ENCODE assay signal across 23 cellular contexts in genomic region chr3:13796683-13797460, GRCh38.
"Had no signal": no experiment of that assay in that cellular context is flagged by ENCODE, and none has a peak within 500 bp of the region (broad histone marks: within the 10 kb centered on the region; RNA-seq: fewer than 3 reads in every experiment).

No MANE protein-coding gene starts in this region.

- H3K27ac Mint-ChIP-seq: activated B cell treated with CpG ODN at 0.5 μM for 24 hours; activated CD4-positive, alpha-beta T cell treated with anti-CD3 and anti-CD28 coated beads, Interleukin-2, amount 10 ng/mL, durations not matched to agents 24 days and 14 days; activated CD8-positive, alpha-beta memory T cell treated with anti-CD3 and anti-CD28 coated beads, Interleukin-2, amount 10 ng/mL, durations not matched to agents 7 days and 5 days; activated naive CD8-positive, alpha-beta T cell; activated T-cell treated with anti-CD3 and anti-CD28 coated beads, Interleukin-2, amount 50 U/mL, for 24 hours; activated T-helper 1 cell treated with anti-CD3 and anti-CD28 coated beads, Interleukin-12 subunit alpha, Interleukin-12 subunit beta, Interleukin-2, Interleukin-4 antibody, amounts not matched to agents 30 ng/mL and 10 ng/mL and 1 ng/mL, durations not matched to agents 14 hours and 24 hours and 36 hours; T-helper 1 cell treated with Interleukin-12 subunit alpha and Interleukin-12 subunit beta and Interleukin-4 antibody, amounts not matched to agents 30 μg/mL and 1 μg/mL, for 36 hours had no signal

- H3K27me3 Mint-ChIP-seq: activated naive CD8-positive, alpha-beta T cell had no signal

- H3K4me3 Mint-ChIP-seq: activated B cell treated with CpG ODN at 0.5 μM for 24 hours; activated CD4-positive, alpha-beta T cell treated with anti-CD3 and anti-CD28 coated beads, Interleukin-2, amount 10 ng/mL, durations not matched to agents 24 days and 14 days; activated CD8-positive, alpha-beta memory T cell treated with anti-CD3 and anti-CD28 coated beads, Interleukin-2, amount 10 ng/mL, durations not matched to agents 7 days and 5 days; activated naive CD8-positive, alpha-beta T cell; activated T-cell treated with anti-CD3 and anti-CD28 coated beads, Interleukin-2, amount 50 U/mL, for 24 hours; activated T-helper 1 cell treated with anti-CD3 and anti-CD28 coated beads, Interleukin-12 subunit alpha, Interleukin-12 subunit beta, Interleukin-2, Interleukin-4 antibody, amounts not matched to agents 30 ng/mL and 10 ng/mL and 1 ng/mL, durations not matched to agents 14 hours and 24 hours and 36 hours; T-helper 1 cell treated with Interleukin-12 subunit alpha and Interleukin-12 subunit beta and Interleukin-4 antibody, amounts not matched to agents 30 μg/mL and 1 μg/mL, for 36 hours had no signal

- H3K36me3 Mint-ChIP-seq: activated CD8-positive, alpha-beta memory T cell treated with anti-CD3 and anti-CD28 coated beads, Interleukin-2, amount 10 ng/mL, durations not matched to agents 7 days and 5 days; activated naive CD8-positive, alpha-beta T cell had no signal

- H3K4me2 ChIP-seq: PC-9 had no signal

- DNase-seq: activated B cell treated with CpG ODN at 0.5 μM for 24 hours; activated CD4-positive, alpha-beta T cell treated with anti-CD3 and anti-CD28 coated beads for 1 hour; activated CD4-positive, alpha-beta T cell treated with anti-CD3 and anti-CD28 coated beads, Interleukin-2, amount 10 ng/mL, durations not matched to agents 24 days and 14 days; activated CD4-positive, alpha-beta T cell treated with anti-CD3 and anti-CD28 coated beads, Interleukin-2, amount 50 U/mL, for 48 hours; activated CD8-positive, alpha-beta memory T cell treated with anti-CD3 and anti-CD28 coated beads, Interleukin-2, amount 10 ng/mL, durations not matched to agents 7 days and 5 days; activated effector memory CD4-positive, alpha-beta T cell treated with Interleukin-2 at 50 U/mL for 16 hours; activated naive CD4-positive, alpha-beta T cell treated with Interleukin-2 at 50 U/mL for 16 hours; activated T-cell treated with anti-CD3 and anti-CD28 coated beads, Interleukin-2, amount 50 U/mL, for 24 hours; Karpas-422; MM.1S; NCI-H1105; NCI-H1436; NCI-H1694 treated with DMSO at 0.1 percent for 48 hours; NCI-H2029 treated with DMSO at 0.1 percent for 48 hours; NCI-H446; NCI-H524; PC-9; SHP77 treated with DMSO at 0.1 percent for 48 hours; T-helper 9 cell had no signal

- H3K9me3 Mint-ChIP-seq: activated B cell treated with CpG ODN at 0.5 μM for 24 hours; activated CD4-positive, alpha-beta T cell treated with anti-CD3 and anti-CD28 coated beads, Interleukin-2, amount 10 ng/mL, durations not matched to agents 24 days and 14 days; activated T-cell treated with anti-CD3 and anti-CD28 coated beads, Interleukin-2, amount 50 U/mL, for 24 hours; activated T-helper 1 cell treated with anti-CD3 and anti-CD28 coated beads, Interleukin-12 subunit alpha, Interleukin-12 subunit beta, Interleukin-2, Interleukin-4 antibody, amounts not matched to agents 30 ng/mL and 10 ng/mL and 1 ng/mL, durations not matched to agents 14 hours and 24 hours and 36 hours; T-helper 1 cell treated with Interleukin-12 subunit alpha and Interleukin-12 subunit beta and Interleukin-4 antibody, amounts not matched to agents 30 μg/mL and 1 μg/mL, for 36 hours had no signal

- H3K4me1 Mint-ChIP-seq: activated B cell treated with CpG ODN at 0.5 μM for 24 hours; activated CD4-positive, alpha-beta T cell treated with anti-CD3 and anti-CD28 coated beads, Interleukin-2, amount 10 ng/mL, durations not matched to agents 24 days and 14 days; activated CD8-positive, alpha-beta memory T cell treated with anti-CD3 and anti-CD28 coated beads, Interleukin-2, amount 10 ng/mL, durations not matched to agents 7 days and 5 days had no signal

- H2AFZ ChIP-seq: PC-9 had no signal

- H3K4me3 ChIP-seq: K562, PC-9 had no signal

- H3K27ac ChIP-seq: PC-9 had no signal

- ATAC-seq: activated CD8-positive, alpha-beta memory T cell treated with anti-CD3 and anti-CD28 coated beads, Interleukin-2, amount 10 ng/mL, durations not matched to agents 7 days and 5 days; K562 had no signal
